8 cellular contexts compared by ENCODE assay signal in the genomic region with DNA sequence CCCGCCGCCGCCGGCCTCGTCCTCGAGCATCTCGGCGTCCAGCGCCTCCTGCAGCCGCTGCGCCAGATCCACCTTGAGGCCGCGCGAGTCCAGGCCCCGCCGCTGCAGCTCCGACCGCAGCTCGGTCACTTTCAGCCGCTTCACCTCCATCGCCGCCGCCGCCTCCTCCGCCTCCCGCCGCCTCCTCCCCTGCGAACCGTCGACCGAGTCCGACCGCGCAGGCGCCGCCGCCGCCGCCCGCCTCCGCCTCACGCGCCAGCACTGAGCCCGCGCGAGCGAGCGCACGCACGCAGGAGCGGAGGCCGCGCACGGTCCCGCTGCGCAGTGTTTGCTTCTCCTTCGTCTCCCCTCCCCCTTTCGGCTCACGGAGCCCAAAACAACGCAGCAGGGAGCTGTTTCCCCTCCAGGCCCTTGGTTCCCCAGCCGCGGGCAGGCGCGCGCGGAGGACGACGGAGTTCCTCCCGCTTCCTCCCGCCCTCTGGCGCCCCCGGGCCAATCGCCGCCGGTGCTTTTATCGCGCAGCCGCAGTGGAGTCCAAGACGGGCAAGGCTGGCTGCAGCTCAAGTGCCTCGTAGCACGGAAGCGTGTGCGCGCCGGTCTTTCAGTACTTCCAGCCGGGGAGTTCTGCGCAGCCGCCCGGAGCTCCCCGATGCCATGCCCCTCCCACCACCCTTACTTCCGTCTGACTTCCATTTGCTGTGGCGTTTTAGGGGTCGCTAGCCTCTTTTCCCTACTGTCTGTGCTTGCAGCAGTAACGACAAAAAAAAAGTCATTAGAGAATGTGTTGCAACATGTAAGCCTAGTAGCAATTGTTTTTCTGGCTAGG. TPM values are rescaled to one million over a fixed set of nuclear protein-coding genes. Genes with fewer than 3 reads are reported as not detected.
DNase-seq lines count a peak whose midpoint lies in the region; ATAC-seq, FAIRE-seq and TF ChIP-seq lines count a peak whose summit lies in the region.

Gene HNRNPUL2, minus strand, starts transcription at position 451 of the 826 bp plus-strand sequence. Its CDS starts 301 bp downstream, at position 150.

- H3K4me3 ChIP-seq in heart left ventricle (peak within 1 kb of the TSS; percentile 64 to 98 (median 85)), upper lobe of right lung (peak within 1 kb of the TSS; percentile 77)

- DNase-seq in GM12891 (ENCODE audit: insufficient read length, low spot score) (peak; percentile 94), NCI-H1436 treated with DMSO at 0.1 percent for 48 hours (lab: John Stamatoyannopoulos, UW) (peak; percentile 93), T-cell (peak; percentile 96 to 100 (median 98)), heart left ventricle (peak; percentile 98 to 99 (median 99)), posterior vena cava (ENCODE audit: low spot score) (peak; percentile 100), upper lobe of right lung (peak; percentile 99)

- H3K36me3 ChIP-seq in heart left ventricle, result peaks cover 3 to 38% (median 29%) of the 10 kb centered on the region in 9 donors
- H3K36me3 ChIP-seq in upper lobe of right lung, result peaks cover 33% of the 10 kb centered on the region

- no peaks in the 10 kb centered on the region for H3K9me3 Mint-ChIP-seq in T-cell

- peak; percentile 95 for TF ChIP-seq POLR2A in GM12891 (IDR thresholded peaks at IDR 0.05; ENCODE audit: low read depth, low read length)
- peak; percentile 81 to 94 for TF ChIP-seq POLR2A in heart left ventricle (IDR thresholded peaks at IDR 0.05)

- FAIRE-seq in GM12891 (lab: Jason Lieb, UNC), result peak; percentile 96

- peak in 3 of 12 donors; percentile 4 to 22 (median 16) for TF ChIP-seq CTCF in heart left ventricle (IDR thresholded peaks at IDR 0.05)
- no peak for TF ChIP-seq CTCF in upper lobe of right lung (IDR thresholded peaks at IDR 0.05)

- CTCF ChIA-PET in T-cell (lab: Charles Lee), result interaction anchor here (0.6 to 2.8 kb wide), 17 partner anchors 8 to 1477 kb away, joined by 3 to 14 read pairs (median 3); partner anchors contain the start of genes C11orf98 (in 1 of the 2), CSKMT (in 1 of the 2), SLC3A2 (in 1 of the 2) and STX5 (in 1 of the 2)

- H3K4me1 Mint-ChIP-seq in T-cell, result peaks cover 46 to 61% (median 57%) of the 10 kb centered on the region in 3 donors

- H3K4me3 Mint-ChIP-seq in T-cell, result peak within 1 kb of the TSS; percentile 95 to 98 (median 98)

- H3K27ac Mint-ChIP-seq in T-cell, result peak within 1 kb of the TSS; percentile 98 to 99

- peak; percentile 64 for ATAC-seq in HG02840 (IDR thresholded peaks at IDR 0.05; ENCODE audit: low FRiP score, unreplicated experiment)
- ATAC-seq in T-cell (replicated peaks in 1 of 4), result peak; percentile 77 to 84 (median 82)
- ATAC-seq in heart left ventricle, result peak; percentile 92 to 96 (median 94)
- ATAC-seq in upper lobe of right lung, result peak; percentile 93

- H3K27me3 ChIP-seq in heart left ventricle, result no peaks in the 10 kb centered on the region
- no peaks in the 10 kb centered on the region for H3K27me3 ChIP-seq in upper lobe of right lung

- H3K4me1 ChIP-seq in heart left ventricle, result peaks cover 3 to 57% (median 45%) of the 10 kb centered on the region in 12 donors
- peaks cover 40% of the 10 kb centered on the region for H3K4me1 ChIP-seq in upper lobe of right lung

- POLR2A ChIA-PET in T-cell (lab: Charles Lee), result interaction anchor here (0.6 to 3.0 kb wide), 16 partner anchors 15 to 172 kb away, joined by 3 to 19 read pairs (median 4); partner anchors contain the start of genes C11orf98 (in 2 of the 2), CSKMT (in 2 of the 2), EEF1G (in 1 of the 2) and STX5 (in 1 of the 2)

- 0% methylated on average over 77 to 94 of the region's 94 CpGs for WGBS in adipose tissue, 3 donors
- 0 to 1% (median 0%) methylated on average over 40 to 94 of the region's 94 CpGs for WGBS in heart left ventricle, 4 donors

- H3K27ac ChIP-seq in adipose tissue (ENCODE audit: low read depth, low read length), result peak within 1 kb of the TSS; percentile 86
- peak within 1 kb of the TSS; percentile 91 to 99 (median 96) for H3K27ac ChIP-seq in heart left ventricle
- H3K27ac ChIP-seq in upper lobe of right lung, result peak within 1 kb of the TSS; percentile 95

- H3K9me3 ChIP-seq in heart left ventricle, result no peaks in the 10 kb centered on the region
- H3K9me3 ChIP-seq in upper lobe of right lung, result no peaks in the 10 kb centered on the region

- intact Hi-C loops in heart left ventricle (cut with DNase I) (loop anchor here in 5 of 10 donors (1.0 to 10.0 kb wide), 7 partner anchors 16 to 128 kb away; partner anchors contain the start of gene TAF6L (in 1 of the 5)), posterior vena cava (cut with DNase I) (no loop called here), upper lobe of right lung (cut with DNase I) (no loop called here)

- peaks cover 36% of the 10 kb centered on the region for H3K36me3 Mint-ChIP-seq in T-cell

- no peaks in the 10 kb centered on the region for H3K27me3 Mint-ChIP-seq in T-cell

TF ChIP-seq in GM12891, 5 proteins besides CTCF, POLR2A, EP300 and RAD21:
- TF ChIP-seq PAX5 (IDR thresholded peaks at IDR 0.05; ENCODE audit: insufficient read depth, low read length, severe bottlenecking) (peak; percentile 19), POU2F2 (IDR thresholded peaks at IDR 0.05; ENCODE audit: low read depth, low read length) (no peak; the same call in 1 of the 2 replicates), TAF1 (IDR thresholded peaks at IDR 0.05; ENCODE audit: low read depth, low read length) (peak; percentile 37; the same call in 1 of the 2 replicates), SPI1 (IDR thresholded peaks at IDR 0.05; ENCODE audit: low read depth, low read length) (peak; percentile 76), POLR2AphosphoS5 (IDR thresholded peaks at IDR 0.05; ENCODE audit: low read depth, low read length) (peak; percentile 93)

RNA-seq across cellular contexts. Expression of gene HNRNPUL2, which starts in this region (rescaled TPM):
- polyA plus RNA-seq in GM12891 (2012; ENCODE audit: low read depth, missing spikeins), result 54.7 TPM
- 10 to 100 TPM; 45.8 to 67.8 (median 62.7) TPM for total RNA-seq in T-cell
- 10 to 100 TPM; 17.2 to 34.2 (median 23.1) TPM for polyA plus RNA-seq in adipose tissue
- total RNA-seq in heart left ventricle, result 10 to 100 TPM in 8 of 9 donors, 1 to 10 TPM in 1; 9.6 to 39.5 (median 32.6) TPM
- polyA plus RNA-seq in heart left ventricle, result 10 to 100 TPM; 32.7 to 35.2 TPM
- total RNA-seq in posterior vena cava, result 10 to 100 TPM; 45.5 to 45.9 TPM
- total RNA-seq in upper lobe of right lung, result 43.1 TPM

Comparison
In these comparisons a context has a peak if more than half of its experiments do, and no peak if none do; other contexts are left out.
1. Peak in every context shown above with its lines: DNase-seq, ATAC-seq, H3K4me3 ChIP-seq and H3K27ac ChIP-seq.